In the genomic region with DNA sequence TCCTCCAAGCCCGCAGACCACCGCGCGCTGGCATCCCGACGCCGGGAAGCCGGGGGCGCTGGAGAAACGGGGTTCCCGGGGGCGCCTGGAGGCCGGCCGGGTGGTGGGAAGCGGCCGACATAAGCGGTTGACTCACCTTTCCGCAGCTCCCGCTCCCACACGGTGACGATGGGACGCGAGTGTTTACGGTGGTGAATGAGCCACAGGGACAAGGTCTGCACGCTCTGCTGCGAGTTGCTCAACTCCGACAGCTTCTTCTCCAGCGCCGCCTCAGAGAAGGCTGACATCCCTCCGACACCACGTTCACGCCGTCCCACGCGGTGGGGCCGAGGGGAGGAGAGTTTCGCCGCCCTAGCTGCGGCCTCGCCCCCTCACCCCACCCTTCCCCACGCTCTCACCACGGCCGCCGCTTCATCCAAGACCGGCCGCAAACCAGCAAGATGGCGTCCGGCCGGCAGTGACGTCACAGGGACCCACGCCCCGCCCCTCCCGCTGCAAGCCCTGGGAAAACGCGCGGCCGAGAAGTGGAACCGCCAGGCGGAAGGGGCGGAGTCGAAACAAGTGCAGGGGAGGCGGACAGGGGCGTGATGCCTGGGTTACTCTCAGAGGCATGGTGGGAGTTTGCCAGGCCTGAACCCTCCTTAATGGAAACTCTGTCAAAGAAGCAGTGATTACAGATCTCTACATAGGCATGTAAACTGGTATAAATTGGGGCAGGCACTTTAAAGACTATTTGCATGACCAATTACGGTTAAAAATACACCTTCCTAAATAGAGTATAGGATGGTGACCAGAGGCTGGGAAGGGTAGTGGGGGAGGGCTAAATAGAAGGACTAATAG, we compare ENCODE assay signal across 8 cellular contexts. TPM values are rescaled to one million over a fixed set of nuclear protein-coding genes. Genes with fewer than 3 reads are reported as not detected.
DNase-seq lines count a peak whose midpoint lies in the region; ATAC-seq lines count a peak whose summit lies in the region.

A gene with protein sequence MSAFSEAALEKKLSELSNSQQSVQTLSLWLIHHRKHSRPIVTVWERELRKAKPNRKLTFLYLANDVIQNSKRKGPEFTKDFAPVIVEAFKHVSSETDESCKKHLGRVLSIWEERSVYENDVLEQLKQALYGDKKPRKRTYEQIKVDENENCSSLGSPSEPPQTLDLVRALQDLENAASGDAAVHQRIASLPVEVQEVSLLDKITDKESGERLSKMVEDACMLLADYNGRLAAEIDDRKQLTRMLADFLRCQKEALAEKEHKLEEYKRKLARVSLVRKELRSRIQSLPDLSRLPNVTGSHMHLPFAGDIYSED (minus strand): TSS at position 442 of the 840 bp plus-strand sequence. CDS start 155 bp downstream, at position 287.

- H4K20me1 ChIP-seq in BLaER1 treated with 17β-estradiol and CSF1 and Interleukin-3, amounts not matched to agents 10 nM and 100 nM, result peaks cover 7 to 42% (median 22%) of the 10 kb centered on the region in 11 experiments; a peak in 16 of 22 replicates

- H3K9me3 ChIP-seq in BLaER1 treated with 17β-estradiol and CSF1 and Interleukin-3, amounts not matched to agents 10 nM and 100 nM (replicated peaks in 1 of 11), result peaks cover 0 to 23% (median 17%) of the 10 kb centered on the region in 11 experiments; a peak in 17 of 22 replicates

- H3K4me3 ChIP-seq in BLaER1 treated with 17β-estradiol and CSF1 and Interleukin-3, amounts not matched to agents 10 nM and 100 nM, result peak within 1 kb of the TSS; percentile 86 to 100 (median 98)

- peak; percentile 97 for DNase-seq in NCI-H748 (lab: John Stamatoyannopoulos, UW; ENCODE audit: unreplicated experiment)
- peak; percentile 97 for DNase-seq in activated CD4-positive, alpha-beta T cell treated with anti-CD3 and anti-CD28 coated beads, Interleukin-2, amount 50 U/mL, for 1 hour
- peak; percentile 93 for DNase-seq in dedifferentiated amniotic fluid mesenchymal stem cell (ENCODE audit: extremely low spot score)
- DNase-seq in left lobe of liver (ENCODE audit: low spot score), result peak; percentile 97
- peak; percentile 97 for DNase-seq in stimulated activated CD4-positive, alpha-beta T cell treated with anti-CD3 and anti-CD28 coated beads, Interleukin-2, amount 100 ng/mL, for 4 hours (ENCODE audit: low read depth)

- peaks cover 0 to 25% (median 16%) of the 10 kb centered on the region in 11 experiments; a peak in 18 of 22 replicates for H3K36me3 ChIP-seq in BLaER1 treated with 17β-estradiol and CSF1 and Interleukin-3, amounts not matched to agents 10 nM and 100 nM

- H3K9ac ChIP-seq in BLaER1 treated with 17β-estradiol and CSF1 and Interleukin-3, amounts not matched to agents 10 nM and 100 nM, result peak within 1 kb of the TSS; percentile 88 to 94 (median 92)

- H3K27me3 ChIP-seq in BLaER1 treated with 17β-estradiol and CSF1 and Interleukin-3, amounts not matched to agents 10 nM and 100 nM, result no peaks in the 10 kb centered on the region

- peak within 1 kb of the TSS; percentile 75 to 94 (median 81) for H3K4me2 ChIP-seq in BLaER1 treated with 17β-estradiol and CSF1 and Interleukin-3, amounts not matched to agents 10 nM and 100 nM

- H3K4me1 ChIP-seq in BLaER1 treated with 17β-estradiol and CSF1 and Interleukin-3, amounts not matched to agents 10 nM and 100 nM, result peaks cover 10 to 34% (median 22%) of the 10 kb centered on the region in 10 experiments; a peak in 15 of 20 replicates

- ATAC-seq in GM19351 (IDR thresholded peaks at IDR 0.05; ENCODE audit: unreplicated experiment), result peak; percentile 95
- peak; percentile 91 for ATAC-seq in HG03521 (IDR thresholded peaks at IDR 0.05; ENCODE audit: unreplicated experiment)
- peak; percentile 96 for ATAC-seq in left lobe of liver

- peak within 1 kb of the TSS; percentile 70 to 92 (median 88) for H3K27ac ChIP-seq in BLaER1 treated with 17β-estradiol and CSF1 and Interleukin-3, amounts not matched to agents 10 nM and 100 nM

RNA-seq across cellular contexts. Expression of the gene that starts here (rescaled TPM):
- 16.7 TPM for total RNA-seq in left lobe of liver

Comparison
In these comparisons a context has a peak if more than half of its experiments do, and no peak if none do; other contexts are left out.
1. Peak in every context shown above with its lines: DNase-seq, ATAC-seq, H3K4me3 ChIP-seq and H3K27ac ChIP-seq.